ENCODE assay signal across 8 cellular contexts in the genomic region with DNA sequence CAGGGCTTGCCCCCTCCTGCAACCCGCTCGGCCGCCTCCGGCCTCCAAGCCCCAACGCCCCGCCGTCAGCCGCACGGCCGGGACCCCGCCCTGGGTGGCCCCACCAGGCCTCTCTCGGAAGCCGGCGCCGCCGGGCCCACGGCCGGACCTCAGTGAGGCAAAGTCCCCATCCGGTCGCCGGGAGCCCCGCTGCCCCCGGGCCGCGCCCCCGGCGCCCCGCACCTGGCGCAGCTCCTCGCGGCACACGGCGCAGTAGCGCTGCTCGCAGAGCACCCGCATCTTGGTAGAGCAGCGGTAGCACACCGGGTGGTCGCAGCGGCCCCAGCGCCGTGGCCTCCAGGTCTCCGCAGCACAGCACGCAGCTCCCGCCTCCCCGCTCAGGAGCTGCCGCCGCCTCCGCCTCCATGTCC. TPM values are rescaled to one million over a fixed set of nuclear protein-coding genes. Genes with fewer than 3 reads are reported as not detected.
DNase-seq lines count a peak whose midpoint lies in the region; ATAC-seq and TF ChIP-seq lines count a peak whose summit lies in the region.

No MANE protein-coding gene starts in this region.

- no peaks in the 10 kb centered on the region for H3K9me3 Mint-ChIP-seq in naive B cell

- POLR2A ChIA-PET in HEK293T (lab: Yijun Ruan, JAX) = interaction anchor here (0.6 to 2.2 kb wide), 7 partner anchors 10 to 146 kb away, joined by 3 to 12 read pairs (median 4); a partner anchor contains a TSS

- peak; percentile 58 for DNase-seq in D341Med (ENCODE audit: low spot score)
- DNase-seq in NAMALWA (ENCODE audit: low spot score) = peak; percentile 45
- DNase-seq in dermis blood vessel endothelial cell = peak; percentile 24
- no peak for DNase-seq in naive B cell
- DNase-seq in A172 (ENCODE audit: low spot score) = no peak
- DNase-seq in HEK293T (ENCODE audit: extremely low spot score) = no peak
- no peak for DNase-seq in AML-193 (lab: John Stamatoyannopoulos, UW)

- peaks cover 38 to 53% (median 38%) of the 10 kb centered on the region in 3 donors for H3K4me1 Mint-ChIP-seq in naive B cell

- H3K4me3 Mint-ChIP-seq in naive B cell = peak overlapping the region; percentile 65 to 93 (median 82)

- no peaks in the 10 kb centered on the region for H3K27me3 Mint-ChIP-seq in naive B cell

- CTCF ChIA-PET in HEK293T (lab: Yijun Ruan, JAX) = interaction anchor here (0.6 kb wide), 1 partner anchor 144 kb away, joined by 4 read pairs; no protein-coding TSS in a partner anchor

- H3K36me3 Mint-ChIP-seq in naive B cell = no peaks in the 10 kb centered on the region

- peak overlapping the region in 2 of 6 donors; percentile 17 to 90 for H3K27ac Mint-ChIP-seq in naive B cell

- ATAC-seq in GM21737 (IDR thresholded peaks at IDR 0.05; ENCODE audit: unreplicated experiment) (peak; percentile 21), naive B cell (ENCODE audit: low read depth in 2 of 2) (peak; percentile 47 to 50)

TF ChIP-seq in HEK293T, 16 proteins besides CTCF, POLR2A, EP300 and RAD21:
- TF ChIP-seq FOXK2 (IDR thresholded peaks at IDR 0.05) = no peak
- TF ChIP-seq TARDBP (IDR thresholded peaks at IDR 0.05) = no peak
- no peak for TF ChIP-seq ARNT (IDR thresholded peaks at IDR 0.05)
- no peak for TF ChIP-seq SUZ12 (IDR thresholded peaks at IDR 0.05)
- no peak for TF ChIP-seq ELF4 (IDR thresholded peaks at IDR 0.05)
- no peak for TF ChIP-seq LEF1 (IDR thresholded peaks at IDR 0.05; ENCODE audit: borderline replicate concordance)
- no peak for TF ChIP-seq ZNF384 (IDR thresholded peaks at IDR 0.05)
- TF ChIP-seq HDGF (IDR thresholded peaks at IDR 0.05; ENCODE audit: borderline replicate concordance) = no peak
- no peak for TF ChIP-seq SP1 (IDR thresholded peaks at IDR 0.05)
TF ChIP-seq in HEK293T: peak in this region for 0.

RNA-seq across cellular contexts. Expression of a gene that starts 0.3 kb away (rescaled TPM):
- total RNA-seq in dermis blood vessel endothelial cell = 19.1 and 28.2 TPM in 2 replicates
- polyA plus RNA-seq in naive B cell (ENCODE audit: low read depth in 6 of 6) = 1 to 10 TPM; 2.7 to 8.4 (median 3.9) TPM
- total RNA-seq in A172 (2014; rRNA removed; shearing (Covaris generic)) = 23.5 and 26.9 TPM in 2 replicates

RNA-seq across cellular contexts. Expression of a gene that starts 10.3 kb away (rescaled TPM):
- total RNA-seq in dermis blood vessel endothelial cell = 0.17 and 1.2 TPM in 2 replicates
- not detected for polyA plus RNA-seq in naive B cell (ENCODE audit: low read depth in 6 of 6)
- 0.14 TPM in 1 of 2 replicates, not detected in the other for total RNA-seq in A172 (2014; rRNA removed; shearing (Covaris generic))

RNA-seq across cellular contexts. Expression of a gene that starts 17.4 kb away (rescaled TPM):
- 33.5 and 79.6 TPM in 2 replicates for total RNA-seq in dermis blood vessel endothelial cell
- not detected for polyA plus RNA-seq in naive B cell (ENCODE audit: low read depth in 6 of 6)
- 124 and 154 TPM in 2 replicates for total RNA-seq in A172 (2014; rRNA removed; shearing (Covaris generic))

RNA-seq across cellular contexts. Expression of a gene that starts 19.5 kb away (rescaled TPM):
- 1.6 and 2.4 TPM in 2 replicates for total RNA-seq in dermis blood vessel endothelial cell
- polyA plus RNA-seq in naive B cell (ENCODE audit: low read depth in 6 of 6) = 1 to 10 TPM in 5 of 6 donors, not detected in 1; 1.5 to 4.1 (median 2.8) TPM
- 21.8 and 29.3 TPM in 2 replicates for total RNA-seq in A172 (2014; rRNA removed; shearing (Covaris generic))

RNA-seq across cellular contexts. Expression of a gene that starts 25.3 kb away (rescaled TPM):
- 9.0 and 13.4 TPM in 2 replicates for total RNA-seq in dermis blood vessel endothelial cell
- polyA plus RNA-seq in naive B cell (ENCODE audit: low read depth in 6 of 6) = 10 to 100 TPM; 31.9 to 58.2 (median 37.6) TPM
- total RNA-seq in A172 (2014; rRNA removed; shearing (Covaris generic)) = 24.1 and 36.1 TPM in 2 replicates

Comparison
In these comparisons a context has a peak if more than half of its experiments do, and no peak if none do; other contexts are left out.
1. DNase-seq: peak in D341Med (single experiment), NAMALWA (single experiment) and dermis blood vessel endothelial cell (single experiment); none in naive B cell (single experiment), A172 (single experiment), HEK293T (single experiment) and AML-193 (0 of 2).